28 cellular contexts compared by ENCODE assay signal in the genomic region with DNA sequence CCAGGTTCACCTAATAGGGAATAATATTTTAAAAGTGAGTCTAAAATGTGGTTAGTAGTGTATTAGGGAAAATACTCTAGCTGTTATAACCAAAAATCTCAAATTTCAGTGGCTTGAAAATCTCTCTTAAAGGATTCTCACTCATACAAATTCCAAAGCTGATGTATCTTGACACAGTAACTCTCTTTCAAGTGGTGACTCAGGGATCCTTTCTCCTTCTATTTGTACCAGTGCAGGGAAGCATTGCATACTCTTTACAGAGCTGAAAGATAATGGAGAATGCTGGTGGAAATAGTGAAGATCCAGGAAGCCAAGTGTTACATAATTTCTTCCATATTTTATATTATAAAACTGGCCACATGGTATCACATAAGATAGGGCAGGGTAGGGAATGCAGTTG.
DNase-seq lines count a peak whose midpoint lies in the region; ATAC-seq and TF ChIP-seq lines count a peak whose summit lies in the region.
"Had no signal": no experiment of that assay in that cellular context is flagged by ENCODE, and none has a peak within 500 bp of the region (broad histone marks: within the 10 kb centered on the region; RNA-seq: fewer than 3 reads in every experiment).

No MANE protein-coding gene starts in this region.

- H3K36me3 ChIP-seq in GM23338 (ENCODE audit: insufficient read depth), result no peaks in the 10 kb centered on the region
- H3K36me3 ChIP-seq: BLaER1 treated with 17β-estradiol and CSF1 and Interleukin-3, amounts not matched to agents 10 nM and 100 nM; sigmoid colon; suprapubic skin had no signal

- no peaks in the 10 kb centered on the region for H3K27me3 ChIP-seq in GM23338 (ENCODE audit: insufficient read depth)
- H3K27me3 ChIP-seq: BLaER1 treated with 17β-estradiol and CSF1 and Interleukin-3, amounts not matched to agents 10 nM and 100 nM; sigmoid colon; suprapubic skin had no signal

- no peaks in the 10 kb centered on the region; the same call in 2 of the 3 replicates for H3K9me3 Mint-ChIP-seq in GM23338
- H3K9me3 Mint-ChIP-seq in mesothelial cell of epicardium, result peaks cover 8% of the 10 kb centered on the region

- H3K4me3 ChIP-seq in GM23338, result no peak overlapping the region
- H3K4me3 ChIP-seq in fibroblast of mammary gland (ENCODE audit: control insufficient read depth, low read depth, low read length), result no peak overlapping the region
- H3K4me3 ChIP-seq: BLaER1 treated with 17β-estradiol and CSF1 and Interleukin-3, amounts not matched to agents 10 nM and 100 nM; sigmoid colon; suprapubic skin had no signal

- H3K27ac Mint-ChIP-seq in GM23338 (no peak overlapping the region), mesothelial cell of epicardium (peak overlapping the region; percentile 15)
- H3K27ac Mint-ChIP-seq: activated CD4-positive, alpha-beta memory T cell treated with anti-CD3 and anti-CD28 coated beads, Interleukin-2, amount 10 ng/mL, durations not matched to agents 7 days and 5 days; T-helper 17 cell had no signal

- H3K4me1 Mint-ChIP-seq in GM23338, result no peaks in the 10 kb centered on the region
- peaks cover 40% of the 10 kb centered on the region for H3K4me1 Mint-ChIP-seq in mesothelial cell of epicardium
- H3K4me1 Mint-ChIP-seq: activated CD4-positive, alpha-beta memory T cell treated with anti-CD3 and anti-CD28 coated beads, Interleukin-2, amount 10 ng/mL, durations not matched to agents 7 days and 5 days; T-helper 17 cell had no signal

- H3K27me3 Mint-ChIP-seq in GM23338 (ENCODE audit: insufficient read depth, low read depth, poor library complexity), result no peaks in the 10 kb centered on the region
- H3K27me3 Mint-ChIP-seq in mesothelial cell of epicardium (ENCODE audit: low read depth), result no peaks in the 10 kb centered on the region
- H3K27me3 Mint-ChIP-seq: activated CD4-positive, alpha-beta memory T cell treated with anti-CD3 and anti-CD28 coated beads, Interleukin-2, amount 10 ng/mL, durations not matched to agents 7 days and 5 days; T-helper 17 cell had no signal

- H3K79me2 ChIP-seq in GM23338 (replicated peaks; ENCODE audit: insufficient read depth), result no peaks in the 10 kb centered on the region

- H3K4me3 Mint-ChIP-seq in GM23338, result no peak overlapping the region
- H3K4me3 Mint-ChIP-seq in mesothelial cell of epicardium, result no peak overlapping the region
- H3K4me3 Mint-ChIP-seq: activated CD4-positive, alpha-beta memory T cell treated with anti-CD3 and anti-CD28 coated beads, Interleukin-2, amount 10 ng/mL, durations not matched to agents 7 days and 5 days; T-helper 17 cell had no signal

- no peak for ATAC-seq in GM23338
- ATAC-seq in HG02884 (IDR thresholded peaks at IDR 0.05; ENCODE audit: unreplicated experiment), result no peak
- ATAC-seq: T-helper 17 cell had no signal

- peak overlapping the region; percentile 43; the same call in 1 of the 2 replicates for H2AFZ ChIP-seq in GM23338

- H4K20me1 ChIP-seq in GM23338 (replicated peaks; ENCODE audit: insufficient read depth), result no peaks in the 10 kb centered on the region
- H4K20me1 ChIP-seq: BLaER1 treated with 17β-estradiol and CSF1 and Interleukin-3, amounts not matched to agents 10 nM and 100 nM had no signal

- DNase-seq in GM23338 (ENCODE audit: low spot score) (peak; percentile 7), RKO (ENCODE audit: low spot score) (peak; percentile 14), fibroblast of mammary gland (ENCODE audit: low read depth) (peak; percentile 4), mesothelial cell of epicardium (ENCODE audit: low spot score in 2 of 2, unreplicated experiment in 2 of 2) (no peak), MV-4-11 (lab: John Stamatoyannopoulos, UW) (no peak), HT-29 (ENCODE audit: low spot score) (no peak)
- DNase-seq in stimulated activated CD4-positive, alpha-beta T cell treated with anti-CD3 and anti-CD28 coated beads, Interleukin-12 subunit alpha, Interleukin-12 subunit beta, amount 100 ng/mL, for 4 hours, result no peak
- DNase-seq: activated CD4-positive, alpha-beta memory T cell treated with anti-CD3 and anti-CD28 coated beads, Interleukin-2, amount 10 ng/mL, durations not matched to agents 7 days and 5 days; activated CD4-positive, CD25-positive, alpha-beta regulatory T cell treated with anti-CD3 and anti-CD28 coated beads, Interleukin-2, amount 50 U/mL, for 72 hours; activated CD8-positive, alpha-beta memory T cell treated with anti-CD3 and anti-CD28 coated beads, Interleukin-2, amount 50 U/mL, for 48 hours; activated naive CD4-positive, alpha-beta T cell treated with anti-CD3 and anti-CD28 coated beads, Interleukin-2, amount 50 U/mL, for 16 hours; amygdala; caudate nucleus; COR-L47; DMS79; glutamatergic neuron; NCI-H1092 treated with DMSO at 0.1 percent for 48 hours; NCI-H2081; NCI-H446; sigmoid colon; SK-N-SH; stimulated activated CD4-positive, alpha-beta T cell treated with anti-CD3 and anti-CD28 coated beads, Interleukin-15, amount 100 ng/mL, for 24 hours; stimulated activated naive CD4-positive, alpha-beta T cell; T-helper 17 cell had no signal

- TF ChIP-seq CTCF in GM23338 (conservative IDR thresholded peaks at IDR 0.05; ENCODE audit: low read depth in 2 of 2), result no peak
- no peak for TF ChIP-seq CTCF in fibroblast of mammary gland (conservative IDR thresholded peaks at IDR 0.05; ENCODE audit: control insufficient read depth, insufficient read depth, low read depth, low read length)
- TF ChIP-seq CTCF in mesothelial cell of epicardium (IDR thresholded peaks at IDR 0.05; ENCODE audit: unreplicated experiment), result no peak

- no peaks in the 10 kb centered on the region for H3K9me2 ChIP-seq in GM23338 (ENCODE audit: insufficient read depth)
- H3K9me2 ChIP-seq: SK-N-SH had no signal

- H3K4me1 ChIP-seq in GM23338 (ENCODE audit: insufficient read depth), result no peaks in the 10 kb centered on the region
- H3K4me1 ChIP-seq: BLaER1 treated with 17β-estradiol and CSF1 and Interleukin-3, amounts not matched to agents 10 nM and 100 nM; sigmoid colon; suprapubic skin had no signal

- H3F3A ChIP-seq in GM23338 (replicated peaks; ENCODE audit: low read depth), result no peaks in the 10 kb centered on the region

- H3K4me2 ChIP-seq in GM23338, result no peak overlapping the region
- H3K4me2 ChIP-seq: BLaER1 treated with 17β-estradiol and CSF1 and Interleukin-3, amounts not matched to agents 10 nM and 100 nM; SK-N-SH had no signal

- H3K27ac ChIP-seq in GM23338 (ENCODE audit: low read depth), result no peak overlapping the region
- H3K27ac ChIP-seq: BLaER1 treated with 17β-estradiol and CSF1 and Interleukin-3, amounts not matched to agents 10 nM and 100 nM; HL-60; sigmoid colon; suprapubic skin had no signal

- H3K36me3 Mint-ChIP-seq in GM23338 (ENCODE audit: low read depth) (no peaks in the 10 kb centered on the region), mesothelial cell of epicardium (no peaks in the 10 kb centered on the region)

TF ChIP-seq in GM23338, 12 proteins besides CTCF, POLR2A, EP300 and RAD21:
- no peak for TF ChIP-seq EZH2phosphoT487 (IDR thresholded peaks at IDR 0.05; ENCODE audit: unreplicated experiment)
- TF ChIP-seq, protein P1, sequence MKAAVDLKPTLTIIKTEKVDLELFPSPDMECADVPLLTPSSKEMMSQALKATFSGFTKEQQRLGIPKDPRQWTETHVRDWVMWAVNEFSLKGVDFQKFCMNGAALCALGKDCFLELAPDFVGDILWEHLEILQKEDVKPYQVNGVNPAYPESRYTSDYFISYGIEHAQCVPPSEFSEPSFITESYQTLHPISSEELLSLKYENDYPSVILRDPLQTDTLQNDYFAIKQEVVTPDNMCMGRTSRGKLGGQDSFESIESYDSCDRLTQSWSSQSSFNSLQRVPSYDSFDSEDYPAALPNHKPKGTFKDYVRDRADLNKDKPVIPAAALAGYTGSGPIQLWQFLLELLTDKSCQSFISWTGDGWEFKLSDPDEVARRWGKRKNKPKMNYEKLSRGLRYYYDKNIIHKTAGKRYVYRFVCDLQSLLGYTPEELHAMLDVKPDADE (IDR thresholded peaks at IDR 0.05), result no peak
- TF ChIP-seq, protein P2, sequence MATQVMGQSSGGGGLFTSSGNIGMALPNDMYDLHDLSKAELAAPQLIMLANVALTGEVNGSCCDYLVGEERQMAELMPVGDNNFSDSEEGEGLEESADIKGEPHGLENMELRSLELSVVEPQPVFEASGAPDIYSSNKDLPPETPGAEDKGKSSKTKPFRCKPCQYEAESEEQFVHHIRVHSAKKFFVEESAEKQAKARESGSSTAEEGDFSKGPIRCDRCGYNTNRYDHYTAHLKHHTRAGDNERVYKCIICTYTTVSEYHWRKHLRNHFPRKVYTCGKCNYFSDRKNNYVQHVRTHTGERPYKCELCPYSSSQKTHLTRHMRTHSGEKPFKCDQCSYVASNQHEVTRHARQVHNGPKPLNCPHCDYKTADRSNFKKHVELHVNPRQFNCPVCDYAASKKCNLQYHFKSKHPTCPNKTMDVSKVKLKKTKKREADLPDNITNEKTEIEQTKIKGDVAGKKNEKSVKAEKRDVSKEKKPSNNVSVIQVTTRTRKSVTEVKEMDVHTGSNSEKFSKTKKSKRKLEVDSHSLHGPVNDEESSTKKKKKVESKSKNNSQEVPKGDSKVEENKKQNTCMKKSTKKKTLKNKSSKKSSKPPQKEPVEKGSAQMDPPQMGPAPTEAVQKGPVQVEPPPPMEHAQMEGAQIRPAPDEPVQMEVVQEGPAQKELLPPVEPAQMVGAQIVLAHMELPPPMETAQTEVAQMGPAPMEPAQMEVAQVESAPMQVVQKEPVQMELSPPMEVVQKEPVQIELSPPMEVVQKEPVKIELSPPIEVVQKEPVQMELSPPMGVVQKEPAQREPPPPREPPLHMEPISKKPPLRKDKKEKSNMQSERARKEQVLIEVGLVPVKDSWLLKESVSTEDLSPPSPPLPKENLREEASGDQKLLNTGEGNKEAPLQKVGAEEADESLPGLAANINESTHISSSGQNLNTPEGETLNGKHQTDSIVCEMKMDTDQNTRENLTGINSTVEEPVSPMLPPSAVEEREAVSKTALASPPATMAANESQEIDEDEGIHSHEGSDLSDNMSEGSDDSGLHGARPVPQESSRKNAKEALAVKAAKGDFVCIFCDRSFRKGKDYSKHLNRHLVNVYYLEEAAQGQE (IDR thresholded peaks at IDR 0.05; ENCODE audit: unreplicated experiment), result no peak
- no peak for TF ChIP-seq NANOG (IDR thresholded peaks at IDR 0.05; ENCODE audit: borderline replicate concordance)
- TF ChIP-seq STAT1 (IDR thresholded peaks at IDR 0.05; ENCODE audit: unreplicated experiment), result no peak
- no peak for TF ChIP-seq POLR2AphosphoS5 (IDR thresholded peaks at IDR 0.05; ENCODE audit: low read depth)
TF ChIP-seq in GM23338: peak in this region for 0.

Comparison
In these comparisons a context has a peak if more than half of its experiments do, and no peak if none do; other contexts are left out.
1. DNase-seq: peak in GM23338 (single experiment), RKO (single experiment) and fibroblast of mammary gland (single experiment); none in mesothelial cell of epicardium (0 of 2), stimulated activated CD4-positive, alpha-beta T cell treated with anti-CD3 and anti-CD28 coated beads, Interleukin-12 subunit alpha, Interleukin-12 subunit beta, amount 100 ng/mL, for 4 hours (single experiment), MV-4-11 (single experiment) and HT-29 (single experiment).